In genomic region chr9:128205296-128205944, GRCh38 we compare ENCODE assay signal across 1 cellular context.
TF ChIP-seq lines count a peak whose summit lies in the region.

No MANE protein-coding gene starts in this region.

TF ChIP-seq in A549, 52 proteins besides CTCF, POLR2A, EP300 and RAD21:
- TF ChIP-seq TFCP2L1 (CRISPR knock-in tag; IDR thresholded peaks at IDR 0.05) (no peak), FOSL2 (IDR thresholded peaks at IDR 0.05) (no peak), FOSL2 (CRISPR knock-in tag; IDR thresholded peaks at IDR 0.05) (no peak), CEBPB (IDR thresholded peaks at IDR 0.05) (no peak), RARB (CRISPR knock-in tag; IDR thresholded peaks at IDR 0.05) (no peak), ESRRA (IDR thresholded peaks at IDR 0.05; ENCODE audit: borderline replicate concordance, low read length) (peak; percentile 83; the same call in 1 of the 2 replicates)
